Comparison of ENCODE assay signal across 23 cellular contexts in genomic region chr15:67190813-67191212, GRCh38.
DNase-seq lines count a peak whose midpoint lies in the region; ATAC-seq and TF ChIP-seq lines count a peak whose summit lies in the region.
"Had no signal": no experiment of that assay in that cellular context is flagged by ENCODE, and none has a peak within 500 bp of the region (broad histone marks: within the 10 kb centered on the region; RNA-seq: fewer than 3 reads in every experiment).

No MANE protein-coding gene starts in this region.

- peaks cover 0 to 60% (median 0%) of the 10 kb centered on the region in 3 donors for H3K36me3 ChIP-seq in Peyer's patch
- peaks cover 64 to 84% of the 10 kb centered on the region in 2 experiments for H3K36me3 ChIP-seq in mesenchymal stem cell (ENCODE audit: control insufficient read depth in 1 of 2, insufficient read depth in 2 of 2, low read depth in 1 of 2, low read length in 2 of 2)
- H3K36me3 ChIP-seq in tibial artery, result peaks cover 7 to 60% (median 51%) of the 10 kb centered on the region in 3 donors
- H3K36me3 ChIP-seq in left lung, result peaks cover 0 to 85% of the 10 kb centered on the region in 2 donors

- H2BK12ac ChIP-seq in mesenchymal stem cell (ENCODE audit: low read length in 2 of 2), result no peak overlapping the region

- no peaks in the 10 kb centered on the region for H3K27me3 Mint-ChIP-seq in T-helper 1 cell treated with Interleukin-12 subunit alpha and Interleukin-12 subunit beta and Interleukin-4 antibody, amounts not matched to agents 30 μg/mL and 1 μg/mL, for 36 hours (ENCODE audit: low read depth)
- H3K27me3 Mint-ChIP-seq: activated CD4-positive, alpha-beta T cell treated with anti-CD3 and anti-CD28 coated beads for 36 hours; stimulated activated naive CD8-positive, alpha-beta T cell treated with anti-CD3 and anti-CD28 coated beads, Interleukin-15, amount 100 ng/mL, for 72 hours had no signal

- peak overlapping the region; percentile 85 for H3K9ac ChIP-seq in mesenchymal stem cell (ENCODE audit: low read length)

- no peak overlapping the region for H4K8ac ChIP-seq in mesenchymal stem cell (ENCODE audit: low read length)

- no peak overlapping the region for H3K4ac ChIP-seq in mesenchymal stem cell (ENCODE audit: low read depth in 1 of 2, low read length in 2 of 2)

- no peak overlapping the region for H4K91ac ChIP-seq in mesenchymal stem cell (ENCODE audit: low read length)

- H3K4me1 ChIP-seq in Peyer's patch (peaks cover 0 to 29% (median 0%) of the 10 kb centered on the region in 4 donors), mesenchymal stem cell (ENCODE audit: control insufficient read depth, insufficient read depth, low read depth, low read length) (peaks cover 3% of the 10 kb centered on the region), tibial artery (peaks cover 0 to 63% (median 39%) of the 10 kb centered on the region in 4 donors), left lung (peaks cover 7 to 10% of the 10 kb centered on the region in 2 donors)

- no peak overlapping the region for H3K18ac ChIP-seq in mesenchymal stem cell (ENCODE audit: low read depth in 1 of 2, low read length in 2 of 2)

- no peak overlapping the region for H3K4me3 Mint-ChIP-seq in T-helper 1 cell treated with Interleukin-12 subunit alpha and Interleukin-12 subunit beta and Interleukin-4 antibody, amounts not matched to agents 30 μg/mL and 1 μg/mL, for 36 hours
- H3K4me3 Mint-ChIP-seq: activated CD4-positive, alpha-beta T cell treated with anti-CD3 and anti-CD28 coated beads for 36 hours; stimulated activated naive CD8-positive, alpha-beta T cell treated with anti-CD3 and anti-CD28 coated beads, Interleukin-15, amount 100 ng/mL, for 72 hours had no signal

- no peak for ATAC-seq in left lung
- ATAC-seq: activated CD4-positive, alpha-beta T cell treated with anti-CD3 and anti-CD28 coated beads for 36 hours; sciatic nerve; stimulated activated naive CD8-positive, alpha-beta T cell treated with anti-CD3 and anti-CD28 coated beads, Interleukin-15, amount 100 ng/mL, for 72 hours had no signal

- no peak overlapping the region for H3K4me2 ChIP-seq in mesenchymal stem cell (ENCODE audit: low read length, poor library complexity, severe bottlenecking)

- H3K36me3 Mint-ChIP-seq in T-helper 1 cell treated with Interleukin-12 subunit alpha and Interleukin-12 subunit beta and Interleukin-4 antibody, amounts not matched to agents 30 μg/mL and 1 μg/mL, for 36 hours (ENCODE audit: low read depth), result peaks cover 81% of the 10 kb centered on the region

- H3K79me1 ChIP-seq in mesenchymal stem cell (replicated peaks; ENCODE audit: low read length, poor library complexity, severe bottlenecking), result no peaks in the 10 kb centered on the region

- H2BK15ac ChIP-seq in mesenchymal stem cell (ENCODE audit: low read depth, poor library complexity, severe bottlenecking), result no peak overlapping the region

- peaks cover 19% of the 10 kb centered on the region for H3K4me1 Mint-ChIP-seq in T-helper 1 cell treated with Interleukin-12 subunit alpha and Interleukin-12 subunit beta and Interleukin-4 antibody, amounts not matched to agents 30 μg/mL and 1 μg/mL, for 36 hours (ENCODE audit: low read depth)
- H3K4me1 Mint-ChIP-seq: activated CD4-positive, alpha-beta T cell treated with anti-CD3 and anti-CD28 coated beads for 36 hours had no signal

- H2AK5ac ChIP-seq in mesenchymal stem cell (ENCODE audit: low read length, severe bottlenecking), result no peak overlapping the region

- intact Hi-C loops in tibial artery (cut with DNase I; ENCODE audit: low total_unique reads) (no loop called here), left lung (cut with DNase I) (no loop called here)

- H3K23ac ChIP-seq in mesenchymal stem cell (ENCODE audit: low read length in 2 of 2), result no peak overlapping the region

- H3K9me3 ChIP-seq in Peyer's patch, result no peaks in the 10 kb centered on the region
- no peaks in the 10 kb centered on the region for H3K9me3 ChIP-seq in mesenchymal stem cell (ENCODE audit: control insufficient read depth, low read length)
- no peaks in the 10 kb centered on the region for H3K9me3 ChIP-seq in tibial artery
- no peaks in the 10 kb centered on the region for H3K9me3 ChIP-seq in left lung

- H3K27ac Mint-ChIP-seq in T-helper 1 cell treated with Interleukin-12 subunit alpha and Interleukin-12 subunit beta and Interleukin-4 antibody, amounts not matched to agents 30 μg/mL and 1 μg/mL, for 36 hours, result peak overlapping the region; percentile 36
- H3K27ac Mint-ChIP-seq: activated CD4-positive, alpha-beta T cell treated with anti-CD3 and anti-CD28 coated beads for 36 hours had no signal

- WGBS in mesenchymal stem cell, result 97% methylated on average over 9 of the region's 11 CpGs

- TF ChIP-seq POLR2A in Peyer's patch (IDR thresholded peaks at IDR 0.05), result peak in 1 of 2 donors; percentile 15

- DNase-seq in T-helper 1 cell (no peak), Peyer's patch (peak in 1 of 3 donors; percentile 82), mesenchymal stem cell (no peak), tibial artery (no peak), left lung (no peak), DMS53 (lab: John Stamatoyannopoulos, UW) (no peak)
- DNase-seq in activated naive CD4-positive, alpha-beta T cell treated with anti-CD3 and anti-CD28 coated beads, Interleukin-2, amount 50 U/mL, for 16 hours, result no peak
- DNase-seq: activated CD4-positive, alpha-beta T cell treated with anti-CD3 and anti-CD28 coated beads for 36 hours; activated naive CD4-positive, alpha-beta T cell; aorta; C1 segment of cervical spinal cord; DMS 273 treated with DMSO at 0.1 percent for 48 hours; NCI-H1105 treated with DMSO at 0.1 percent for 48 hours; NCI-H69; occipital lobe; OCI-M1; stimulated activated CD4-positive, alpha-beta T cell treated with anti-CD3 and anti-CD28 coated beads, Interleukin-1b, Interleukin-23, amount 100 ng/mL, for 48 hours; stimulated activated naive CD8-positive, alpha-beta T cell treated with anti-CD3 and anti-CD28 coated beads, Interleukin-15, amount 100 ng/mL, for 72 hours; T1000 had no signal

- H2BK5ac ChIP-seq in mesenchymal stem cell (ENCODE audit: low read depth, low read length, poor library complexity, severe bottlenecking), result no peak overlapping the region

- no peak for TF ChIP-seq CTCF in Peyer's patch (IDR thresholded peaks at IDR 0.05)
- TF ChIP-seq CTCF in tibial artery (IDR thresholded peaks at IDR 0.05), result no peak
- no peak for TF ChIP-seq CTCF in left lung (IDR thresholded peaks at IDR 0.05)

- H3K14ac ChIP-seq in mesenchymal stem cell (ENCODE audit: low read length in 2 of 2), result no peak overlapping the region

- no peak overlapping the region for H2BK120ac ChIP-seq in mesenchymal stem cell (ENCODE audit: low read depth, low read length)

- H3K9me3 Mint-ChIP-seq in T-helper 1 cell treated with Interleukin-12 subunit alpha and Interleukin-12 subunit beta and Interleukin-4 antibody, amounts not matched to agents 30 μg/mL and 1 μg/mL, for 36 hours, result no peaks in the 10 kb centered on the region
- H3K9me3 Mint-ChIP-seq: stimulated activated naive CD8-positive, alpha-beta T cell treated with anti-CD3 and anti-CD28 coated beads, Interleukin-15, amount 100 ng/mL, for 72 hours had no signal

- H3K27me3 ChIP-seq in Peyer's patch, result no peaks in the 10 kb centered on the region
- no peaks in the 10 kb centered on the region for H3K27me3 ChIP-seq in mesenchymal stem cell (ENCODE audit: control insufficient read depth in 1 of 2, insufficient read depth in 1 of 2, low read length in 2 of 2)
- no peaks in the 10 kb centered on the region for H3K27me3 ChIP-seq in tibial artery
- H3K27me3 ChIP-seq in left lung, result no peaks in the 10 kb centered on the region

- H3K27ac ChIP-seq in Peyer's patch, result peak overlapping the region in 3 of 4 donors; percentile 46 to 78 (median 58)
- no peak overlapping the region for H3K27ac ChIP-seq in mesenchymal stem cell (ENCODE audit: low read length, poor library complexity, severe bottlenecking)
- H3K27ac ChIP-seq in tibial artery, result peak overlapping the region; percentile 64 to 70
- H3K27ac ChIP-seq in left lung, result no peak overlapping the region
- H3K27ac ChIP-seq: 22Rv1 had no signal

- no peak overlapping the region for H3K4me3 ChIP-seq in Peyer's patch
- H3K4me3 ChIP-seq in mesenchymal stem cell (ENCODE audit: insufficient read depth in 1 of 2, low read depth in 1 of 2, low read length in 2 of 2), result no peak overlapping the region
- H3K4me3 ChIP-seq in tibial artery, result no peak overlapping the region
- no peak overlapping the region for H3K4me3 ChIP-seq in left lung
- H3K4me3 ChIP-seq: SK-N-MC had no signal

- H2AFZ ChIP-seq in mesenchymal stem cell (ENCODE audit: low read depth, low read length), result no peak overlapping the region

Comparison
In these comparisons a context has a peak if more than half of its experiments do, and no peak if none do; other contexts are left out.
1. H3K27ac ChIP-seq: peak in Peyer's patch (3 of 4) and tibial artery (2 of 2); none in mesenchymal stem cell (single experiment) and left lung (0 of 2).